ENCODE assay signal across 17 cellular contexts in the genomic region with DNA sequence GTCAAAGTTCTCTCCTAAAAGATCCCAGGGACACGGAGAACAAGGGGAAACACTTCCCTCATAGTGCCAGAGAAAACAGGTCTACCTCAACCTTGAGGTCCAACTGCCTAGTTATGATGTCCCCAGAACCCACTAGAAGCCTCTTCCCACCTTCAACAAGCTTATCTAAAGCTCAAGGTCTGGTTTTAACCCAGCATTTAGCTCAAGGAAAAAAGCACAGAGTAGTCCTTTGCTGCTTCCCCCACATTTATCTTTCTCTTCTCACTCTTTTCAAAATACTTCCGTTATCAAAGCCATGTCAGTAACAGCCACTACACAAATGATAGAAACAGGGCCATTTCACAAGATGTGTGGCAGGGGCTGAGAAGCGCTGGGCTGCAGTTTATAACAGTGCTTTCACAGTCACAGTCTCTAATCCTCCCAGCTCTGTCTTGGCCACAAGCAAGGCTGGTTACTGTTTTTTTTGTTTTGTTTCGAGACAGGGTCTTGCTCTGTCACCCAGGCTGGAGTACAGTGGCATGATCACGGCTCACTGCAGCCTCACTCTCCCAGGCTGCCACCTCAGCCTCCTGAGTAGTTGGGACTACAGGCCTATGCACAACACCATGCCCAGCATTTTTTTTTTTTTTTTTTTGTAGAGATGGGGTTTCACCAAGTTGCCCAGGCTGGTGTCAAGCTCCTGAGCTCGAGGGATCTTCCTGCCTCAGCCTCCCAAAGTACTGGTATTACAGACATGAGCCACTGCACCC.
A peak's percentile ranks its signal among the peaks of the same experiment; 100 is the strongest.
DNase-seq lines count a peak whose midpoint lies in the region; ATAC-seq lines count a peak whose summit lies in the region.
"Had no signal": no experiment of that assay in that cellular context is flagged by ENCODE, and none has a peak within 500 bp of the region (broad histone marks: within the 10 kb centered on the region; RNA-seq: fewer than 3 reads in every experiment).

No MANE protein-coding gene starts in this region.

- ATAC-seq in left ventricle myocardium superior (peak; percentile 83), sciatic nerve (peak; percentile 13), T-helper 17 cell (no peak), HG02885 (IDR thresholded peaks at IDR 0.05; ENCODE audit: poor library complexity, unreplicated experiment) (no peak)
- ATAC-seq: A549 had no signal

- H3K9me3 ChIP-seq in T-helper 17 cell (ENCODE audit: control insufficient read depth, low read length, poor library complexity, severe bottlenecking): no peaks in the 10 kb centered on the region
- H3K9me3 ChIP-seq: A549, colonic mucosa, upper lobe of left lung had no signal

- DNase-seq in activated CD4-positive, alpha-beta T cell treated with anti-CD3 and anti-CD28 coated beads, Interleukin-2, amount 10 ng/mL, durations not matched to agents 7 days and 5 days: no peak
- no peak for DNase-seq in activated CD4-positive, alpha-beta T cell treated with anti-CD3 and anti-CD28 coated beads, Interleukin-2, amount 50 U/mL, for 1 hour
- peak; percentile 80 for DNase-seq in OCI-M1 (lab: John Stamatoyannopoulos, UW)
- DNase-seq in left ventricle myocardium superior: no peak
- no peak for DNase-seq in sciatic nerve (ENCODE audit: low spot score)
- DNase-seq in T-helper 17 cell: no peak
- DNase-seq in NCI-H1105 (lab: John Stamatoyannopoulos, UW): no peak
- DNase-seq: activated CD4-positive, alpha-beta T cell treated with anti-CD3 and anti-CD28 coated beads, Interleukin-2, amount 50 U/mL, for 4 hours; activated gamma-delta T cell; aorta; CD4-positive, alpha-beta T cell; colonic mucosa; foreskin melanocyte; NCI-H2029; upper lobe of left lung had no signal

- intact Hi-C loops in left ventricle myocardium superior (cut with micrococcal nuclease) (loop anchor here (5.0 kb wide), 1 partner anchor 210 kb away; no protein-coding TSS in a partner anchor), sciatic nerve (cut with DNase I) (no loop called here)

- CTCF ChIA-PET in activated CD4-positive, alpha-beta T cell treated with anti-CD3 and anti-CD28 coated beads, Interleukin-2, amount 10 ng/mL, durations not matched to agents 7 days and 5 days (lab: Charles Lee): interaction anchor here (0.7 to 0.8 kb wide), 2 partner anchors 9 to 207 kb away, joined by 3 to 4 read pairs; no protein-coding TSS in a partner anchor

- peaks cover 36% of the 10 kb centered on the region for H3K4me1 Mint-ChIP-seq in activated CD4-positive, alpha-beta T cell treated with anti-CD3 and anti-CD28 coated beads, Interleukin-2, amount 10 ng/mL, durations not matched to agents 7 days and 5 days
- H3K4me1 Mint-ChIP-seq in T-helper 17 cell: peaks cover 6% of the 10 kb centered on the region

- POLR2A ChIA-PET in activated CD4-positive, alpha-beta T cell treated with anti-CD3 and anti-CD28 coated beads, Interleukin-2, amount 10 ng/mL, durations not matched to agents 7 days and 5 days (lab: Charles Lee): interaction anchor here (0.6 kb wide), 1 partner anchor 37 kb away, joined by 11 read pairs; no protein-coding TSS in a partner anchor

- peak overlapping the region; percentile 58 for H3K27ac Mint-ChIP-seq in activated CD4-positive, alpha-beta T cell treated with anti-CD3 and anti-CD28 coated beads, Interleukin-2, amount 10 ng/mL, durations not matched to agents 7 days and 5 days
- H3K27ac Mint-ChIP-seq in T-helper 17 cell: no peak overlapping the region
- H3K27ac Mint-ChIP-seq: CD4-positive, alpha-beta T cell had no signal

- H3K4me3 Mint-ChIP-seq in activated CD4-positive, alpha-beta T cell treated with anti-CD3 and anti-CD28 coated beads, Interleukin-2, amount 10 ng/mL, durations not matched to agents 7 days and 5 days: no peak overlapping the region
- H3K4me3 Mint-ChIP-seq in T-helper 17 cell: no peak overlapping the region
- H3K4me3 Mint-ChIP-seq: CD4-positive, alpha-beta T cell had no signal

- no peaks in the 10 kb centered on the region for H3K27me3 Mint-ChIP-seq in activated CD4-positive, alpha-beta T cell treated with anti-CD3 and anti-CD28 coated beads, Interleukin-2, amount 10 ng/mL, durations not matched to agents 7 days and 5 days
- peaks cover 13% of the 10 kb centered on the region for H3K27me3 Mint-ChIP-seq in T-helper 17 cell
- H3K27me3 Mint-ChIP-seq: CD4-positive, alpha-beta T cell had no signal

- no peaks in the 10 kb centered on the region for H3K9me3 Mint-ChIP-seq in activated CD4-positive, alpha-beta T cell treated with anti-CD3 and anti-CD28 coated beads, Interleukin-2, amount 10 ng/mL, durations not matched to agents 7 days and 5 days
- H3K9me3 Mint-ChIP-seq: CD4-positive, alpha-beta T cell had no signal

- peaks cover 2% of the 10 kb centered on the region for H3K36me3 Mint-ChIP-seq in activated CD4-positive, alpha-beta T cell treated with anti-CD3 and anti-CD28 coated beads, Interleukin-2, amount 10 ng/mL, durations not matched to agents 7 days and 5 days (ENCODE audit: low read depth)
- no peaks in the 10 kb centered on the region for H3K36me3 Mint-ChIP-seq in T-helper 17 cell (ENCODE audit: low read depth)

Comparison
In these comparisons a context has a peak if more than half of its experiments do, and no peak if none do; other contexts are left out.
1. ATAC-seq: peak in left ventricle myocardium superior (single experiment) and sciatic nerve (single experiment); none in T-helper 17 cell (single experiment) and HG02885 (single experiment).